ENCODE assay signal across 8 cellular contexts in the genomic region with DNA sequence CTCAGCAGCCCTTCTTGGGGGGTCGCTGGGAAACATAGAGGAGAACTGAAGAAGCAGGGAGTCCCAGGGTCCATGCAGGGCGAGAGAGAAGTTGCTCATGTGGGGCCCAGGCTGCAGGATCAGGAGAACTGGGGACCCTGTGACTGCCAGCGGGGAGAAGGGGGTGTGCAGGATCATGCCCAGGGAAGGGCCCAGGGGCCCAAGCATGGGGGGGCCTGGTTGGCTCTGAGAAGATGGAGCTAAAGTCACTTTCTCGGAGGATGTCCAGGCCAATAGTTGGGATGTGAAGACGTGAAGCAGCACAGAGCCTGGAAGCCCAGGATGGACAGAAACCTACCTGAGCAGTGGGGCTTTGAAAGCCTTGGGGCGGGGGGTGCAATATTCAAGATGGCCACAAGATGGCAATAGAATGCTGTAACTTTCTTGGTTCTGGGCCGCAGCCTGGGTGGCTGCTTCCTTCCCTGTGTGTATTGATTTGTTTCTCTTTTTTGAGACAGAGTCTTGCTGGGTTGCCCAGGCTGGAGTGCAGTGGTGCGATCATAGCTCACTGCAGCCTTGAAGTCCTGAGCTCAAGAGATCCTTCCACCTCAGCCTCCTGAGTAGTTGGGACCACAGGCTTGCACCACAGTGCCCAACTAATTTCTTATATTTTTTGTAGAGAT. TPM values are rescaled to one million over a fixed set of nuclear protein-coding genes. Genes with fewer than 3 reads are reported as not detected.
DNase-seq lines count a peak whose midpoint lies in the region; ATAC-seq, FAIRE-seq and TF ChIP-seq lines count a peak whose summit lies in the region.

No MANE protein-coding gene starts in this region.

- H3K4me1 ChIP-seq in SJCRH30 (peaks cover 3% of the 10 kb centered on the region; the same call in 1 of the 2 replicates), thyroid gland (peaks cover 9 to 11% of the 10 kb centered on the region in 2 donors)

- H3K9me3 Mint-ChIP-seq in osteocyte (ENCODE audit: unreplicated experiment): no peaks in the 10 kb centered on the region

- ATAC-seq in HG03354 (IDR thresholded peaks at IDR 0.05; ENCODE audit: poor library complexity, severe bottlenecking, unreplicated experiment): no peak

- TF ChIP-seq CTCF in LNCaP clone FGC (IDR thresholded peaks at IDR 0.05; ENCODE audit: control insufficient read depth, extremely low read depth, insufficient read depth): peak; percentile 83
- peak; percentile 92 for TF ChIP-seq CTCF in osteocyte (IDR thresholded peaks at IDR 0.05)
- peak; percentile 87 to 97 (median 94) for TF ChIP-seq CTCF in thyroid gland (IDR thresholded peaks at IDR 0.05)

- H3K27me3 ChIP-seq in SJCRH30 (no peaks in the 10 kb centered on the region), thyroid gland (no peaks in the 10 kb centered on the region)

- no peak overlapping the region for H3K4me3 ChIP-seq in LNCaP clone FGC (ENCODE audit: low read depth, low read length)
- H3K4me3 ChIP-seq in SJCRH30: no peak overlapping the region
- H3K4me3 ChIP-seq in thyroid gland (replicated peaks in 1 of 3): no peak overlapping the region

- peaks cover 8% of the 10 kb centered on the region for H3K4me1 Mint-ChIP-seq in osteocyte (ENCODE audit: unreplicated experiment)

- H3K27ac Mint-ChIP-seq in osteocyte (ENCODE audit: unreplicated experiment): no peak overlapping the region

- DNase-seq in GDM1 (lab: John Stamatoyannopoulos, UW) (peak; percentile 40), LNCaP clone FGC (ENCODE audit: low read depth) (peak; percentile 23), SJCRH30 (peak; percentile 51 to 87), frontal cortex (ENCODE audit: low spot score in 2 of 2) (peak; percentile 68 to 70), osteocyte (ENCODE audit: extremely low spot score, unreplicated experiment) (peak; percentile 89), thyroid gland (peak; percentile 75 to 78)
- peak; percentile 61 for DNase-seq in activated effector memory CD4-positive, alpha-beta T cell treated with Interleukin-2 at 50 U/mL for 16 hours

- intact Hi-C loops in thyroid gland (cut with DNase I): loop anchor here (5.0 to 10.0 kb wide), 2 partner anchors 210 to 282 kb away; no protein-coding TSS in a partner anchor

- no peaks in the 10 kb centered on the region for H3K36me3 Mint-ChIP-seq in osteocyte (ENCODE audit: unreplicated experiment)

- no peak for TF ChIP-seq POLR2A in thyroid gland (IDR thresholded peaks at IDR 0.05)

- FAIRE-seq in frontal cortex (lab: Jason Lieb, UNC): no peak

- 22 to 24% methylated on average over 8 of the region's 8 CpGs for WGBS in thyroid gland, 2 donors

- H3K36me3 ChIP-seq in SJCRH30 (no peaks in the 10 kb centered on the region), thyroid gland (no peaks in the 10 kb centered on the region)

- H3K27me3 Mint-ChIP-seq in osteocyte (ENCODE audit: unreplicated experiment): no peaks in the 10 kb centered on the region

- H3K4me3 Mint-ChIP-seq in osteocyte (ENCODE audit: unreplicated experiment): no peak overlapping the region

- H3K9me3 ChIP-seq in SJCRH30 (replicated peaks): no peaks in the 10 kb centered on the region
- no peaks in the 10 kb centered on the region for H3K9me3 ChIP-seq in thyroid gland

- no peak overlapping the region for H3K27ac ChIP-seq in SJCRH30
- no peak overlapping the region for H3K27ac ChIP-seq in thyroid gland

RNA-seq across cellular contexts. Expression of a gene that starts 3.4 kb away (rescaled TPM):
- total RNA-seq in SJCRH30 (2014; rRNA removed; shearing (Covaris generic)): 0.43 TPM in 1 of 2 replicates, not detected in the other
- 2.0 TPM for total RNA-seq in frontal cortex
- not detected in 2 replicates for total RNA-seq in osteocyte
- not detected for total RNA-seq in thyroid gland

Comparison
In these comparisons a context has a peak if more than half of its experiments do, and no peak if none do; other contexts are left out.
1. DNase-seq: peak in every context shown above with its lines; median percentile 89 in osteocyte; 76 in thyroid gland; 69 in SJCRH30; 69 in frontal cortex; 61 in activated effector memory CD4-positive, alpha-beta T cell treated with Interleukin-2 at 50 U/mL for 16 hours; 40 in GDM1; 23 in LNCaP clone FGC.